In the genomic region with DNA sequence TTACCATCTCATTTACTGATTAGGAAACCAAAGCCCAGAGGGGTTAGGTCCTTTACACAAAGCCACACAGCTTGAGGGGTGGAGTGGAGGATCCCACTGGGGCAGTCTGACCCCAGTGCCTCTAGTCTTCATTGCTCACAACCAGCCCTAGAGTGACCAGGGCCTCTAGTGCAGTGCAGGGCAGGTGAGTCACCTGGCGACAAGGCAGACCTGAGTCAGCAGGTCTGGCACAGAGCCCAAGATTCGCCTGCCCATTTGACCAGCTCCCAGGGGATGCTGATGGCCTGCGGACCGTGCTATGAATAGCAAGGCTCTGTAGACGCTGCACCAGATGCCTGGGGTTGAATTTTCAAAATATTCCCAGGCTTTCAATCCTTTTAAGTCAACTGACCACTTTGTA, we compare ENCODE assay signal across 11 cellular contexts. TPM values are rescaled to one million over a fixed set of nuclear protein-coding genes. Genes with fewer than 3 reads are reported as not detected.
DNase-seq lines count a peak whose midpoint lies in the region; ATAC-seq, FAIRE-seq and TF ChIP-seq lines count a peak whose summit lies in the region.
"Had no signal": no experiment of that assay in that cellular context is flagged by ENCODE, and none has a peak within 500 bp of the region (broad histone marks: within the 10 kb centered on the region; RNA-seq: fewer than 3 reads in every experiment).

No MANE protein-coding gene starts in this region.

- no peak overlapping the region for H3K4me2 ChIP-seq in GM23338

- H3K9me2 ChIP-seq in GM23338 (ENCODE audit: insufficient read depth) = no peaks in the 10 kb centered on the region

- H2AFZ ChIP-seq in GM23338 = no peak overlapping the region; the same call in 1 of the 2 replicates

- DNase-seq in GM23338 (ENCODE audit: low spot score) (no peak), RCC 7860 (ENCODE audit: low spot score) (peak; percentile 66), kidney tubule cell (ENCODE audit: low spot score) (peak; percentile 95), immature natural killer cell (no peak), CD14-positive monocyte (ENCODE audit: low spot score) (no peak), RPMI8226 (no peak)
- DNase-seq: glutamatergic neuron; H9; naive thymus-derived CD8-positive, alpha-beta T cell; NCI-H2081; T-helper 1 cell had no signal

- no peak overlapping the region for H3K4me3 ChIP-seq in GM23338

- no peak overlapping the region for H3K27ac Mint-ChIP-seq in GM23338
- no peak overlapping the region for H3K27ac Mint-ChIP-seq in immature natural killer cell
- no peak overlapping the region for H3K27ac Mint-ChIP-seq in CD14-positive monocyte
- H3K27ac Mint-ChIP-seq: naive thymus-derived CD8-positive, alpha-beta T cell had no signal

- no peaks in the 10 kb centered on the region for H3F3A ChIP-seq in GM23338 (replicated peaks; ENCODE audit: low read depth)

- no peak overlapping the region for H3K4me3 Mint-ChIP-seq in GM23338
- H3K4me3 Mint-ChIP-seq in immature natural killer cell = no peak overlapping the region
- H3K4me3 Mint-ChIP-seq in CD14-positive monocyte = no peak overlapping the region
- H3K4me3 Mint-ChIP-seq: H9; naive thymus-derived CD8-positive, alpha-beta T cell had no signal

- H3K9me3 Mint-ChIP-seq in GM23338 (no peaks in the 10 kb centered on the region; the same call in 2 of the 3 replicates), immature natural killer cell (no peaks in the 10 kb centered on the region), CD14-positive monocyte (peaks cover 0 to 8% (median 3%) of the 10 kb centered on the region in 7 donors)
- H3K9me3 Mint-ChIP-seq: H9; naive thymus-derived CD8-positive, alpha-beta T cell had no signal

- H3K79me2 ChIP-seq in GM23338 (replicated peaks; ENCODE audit: insufficient read depth) = no peaks in the 10 kb centered on the region

- H3K36me3 Mint-ChIP-seq in GM23338 (ENCODE audit: low read depth) (0 out of 3 replicates have a peak, but pooled peaks cover 4% of the 10 kb centered on the region), immature natural killer cell (peaks cover 5 to 10% (median 8%) of the 10 kb centered on the region in 3 donors), CD14-positive monocyte (peaks cover 9 to 14% of the 10 kb centered on the region in 2 donors)

- no peaks in the 10 kb centered on the region for H3K27me3 ChIP-seq in GM23338 (ENCODE audit: insufficient read depth)

- TF ChIP-seq CTCF in GM23338 (conservative IDR thresholded peaks at IDR 0.05; ENCODE audit: low read depth in 2 of 2) (no peak), CD14-positive monocyte (IDR thresholded peaks at IDR 0.05) (no peak)

- peak; percentile 52; the same call in 2 of the 3 replicates for ATAC-seq in GM23338
- ATAC-seq: naive thymus-derived CD8-positive, alpha-beta T cell had no signal

- H3K27ac ChIP-seq in GM23338 (ENCODE audit: low read depth) = no peak overlapping the region

- H3K27me3 Mint-ChIP-seq in GM23338 (ENCODE audit: insufficient read depth, low read depth, poor library complexity) (no peaks in the 10 kb centered on the region), immature natural killer cell (ENCODE audit: low read depth in 3 of 3) (peaks cover 0 to 7% (median 2%) of the 10 kb centered on the region in 3 donors), CD14-positive monocyte (ENCODE audit: low read depth in 3 of 3) (peaks cover 0 to 2% (median 0%) of the 10 kb centered on the region in 3 donors)
- H3K27me3 Mint-ChIP-seq: naive thymus-derived CD8-positive, alpha-beta T cell had no signal

- intact Hi-C loops in CD14-positive monocyte (cut with micrococcal nuclease) = no loop called here

- FAIRE-seq in RCC 7860 (lab: Jason Lieb, UNC) = peak; percentile 44

- H4K20me1 ChIP-seq in GM23338 (replicated peaks; ENCODE audit: insufficient read depth) = no peaks in the 10 kb centered on the region

- no peaks in the 10 kb centered on the region for H3K36me3 ChIP-seq in GM23338 (ENCODE audit: insufficient read depth)

- H3K4me1 Mint-ChIP-seq in GM23338 (peaks cover 19% of the 10 kb centered on the region), immature natural killer cell (peaks cover 7 to 19% of the 10 kb centered on the region in 2 donors), CD14-positive monocyte (peaks cover 62% of the 10 kb centered on the region)

- peaks cover 8% of the 10 kb centered on the region for H3K4me1 ChIP-seq in GM23338 (ENCODE audit: insufficient read depth)

TF ChIP-seq in GM23338, 12 proteins besides CTCF, POLR2A, EP300 and RAD21:
- no peak for TF ChIP-seq CREB1 (CRISPR knock-in tag; IDR thresholded peaks at IDR 0.05; ENCODE audit: low read depth)
- TF ChIP-seq JUNB (IDR thresholded peaks at IDR 0.05; ENCODE audit: unreplicated experiment) = no peak
- no peak for TF ChIP-seq EZH2phosphoT487 (IDR thresholded peaks at IDR 0.05; ENCODE audit: unreplicated experiment)
- TF ChIP-seq NANOG (IDR thresholded peaks at IDR 0.05; ENCODE audit: borderline replicate concordance) = no peak
- no peak for TF ChIP-seq REST (IDR thresholded peaks at IDR 0.05; ENCODE audit: unreplicated experiment)
- no peak for TF ChIP-seq EZH2 (IDR thresholded peaks at IDR 0.05; ENCODE audit: low read depth, unreplicated experiment)
- TF ChIP-seq ETS1 (IDR thresholded peaks at IDR 0.05) = no peak
- no peak for TF ChIP-seq STAT1 (IDR thresholded peaks at IDR 0.05; ENCODE audit: unreplicated experiment)
- TF ChIP-seq POLR2AphosphoS5 (IDR thresholded peaks at IDR 0.05; ENCODE audit: low read depth) = no peak

RNA-seq across cellular contexts. Expression of gene CDH26, which starts 29.9 kb away (rescaled TPM):
- total RNA-seq in GM23338 (2014; rRNA removed; shearing (Covaris generic)) = 2.0 and 2.8 TPM in 2 replicates
- polyA plus RNA-seq in GM23338 (2016; fragmentation: Nextera tagmentation; extraction: Ambion mirVana) (2.0 and 2.3 TPM in 2 replicates), immature natural killer cell (not detected), CD14-positive monocyte (1 to 10 TPM; 1.3 to 3.0 TPM)

RNA-seq across cellular contexts. Expression of gene FAM217B, which starts 48.0 kb away (rescaled TPM):
- total RNA-seq in GM23338 (2014; rRNA removed; shearing (Covaris generic)) = 12.8 and 13.2 TPM in 2 replicates
- polyA plus RNA-seq in GM23338 (2016; fragmentation: Nextera tagmentation; extraction: Ambion mirVana) (23.6 and 25.9 TPM in 2 replicates), immature natural killer cell (10 to 100 TPM in 2 of 3 donors, 1 to 10 TPM in 1; 8.4 to 26.8 (median 25.6) TPM), CD14-positive monocyte (10 to 100 TPM; 18.1 to 18.3 TPM)

RNA-seq across cellular contexts. Expression of gene PPP1R3D, which starts 48.0 kb away (rescaled TPM):
- total RNA-seq in GM23338 (2014; rRNA removed; shearing (Covaris generic)) = 3.0 and 4.4 TPM in 2 replicates
- 1.4 TPM in 2 replicates for polyA plus RNA-seq in GM23338 (2016; fragmentation: Nextera tagmentation; extraction: Ambion mirVana)
- polyA plus RNA-seq in immature natural killer cell = 1 to 10 TPM in 2 of 3 donors, under 1 TPM in 1; 0.92 to 2.8 (median 2.0) TPM
- polyA plus RNA-seq in CD14-positive monocyte = 1 to 10 TPM; 2.0 to 3.9 TPM

RNA-seq across cellular contexts. Expression of gene SYCP2, which starts 54.7 kb away (rescaled TPM):
- total RNA-seq in GM23338 (2014; rRNA removed; shearing (Covaris generic)) = 2.1 TPM in 2 replicates
- polyA plus RNA-seq in GM23338 (2016; fragmentation: Nextera tagmentation; extraction: Ambion mirVana) (0.14 and 0.50 TPM in 2 replicates), immature natural killer cell (1 to 10 TPM; 1.3 to 2.3 (median 1.4) TPM), CD14-positive monocyte (under 1 TPM; 0.28 to 0.30 TPM)

Comparison
In these comparisons a context has a peak if more than half of its experiments do, and no peak if none do; other contexts are left out.
1. DNase-seq: peak in RCC 7860 (single experiment) and kidney tubule cell (single experiment); none in GM23338 (single experiment), immature natural killer cell (0 of 3), CD14-positive monocyte (single experiment) and RPMI8226 (single experiment).